17 cellular contexts compared by ENCODE assay signal in the genomic region with DNA sequence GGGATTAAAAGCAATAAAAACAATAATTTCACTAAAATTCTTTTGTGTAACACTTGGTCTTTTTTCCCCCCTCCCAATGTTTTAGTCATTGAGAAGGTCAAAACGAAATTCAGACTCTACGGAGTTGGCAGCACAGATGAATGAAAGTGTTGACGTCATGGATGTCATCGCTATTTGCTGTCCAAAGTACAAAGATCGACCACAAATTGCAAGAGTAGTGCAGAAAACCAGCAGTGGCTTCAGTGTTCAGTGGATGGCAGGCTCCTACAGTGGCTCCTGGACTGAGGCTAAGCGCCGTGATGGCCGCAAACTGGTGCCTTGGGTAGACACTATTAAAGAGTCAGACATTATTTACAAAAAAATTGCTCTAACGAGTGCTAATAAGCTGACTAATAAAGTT.
A peak's percentile ranks its signal among the peaks of the same experiment; 100 is the strongest.
DNase-seq lines count a peak whose midpoint lies in the region; ATAC-seq and TF ChIP-seq lines count a peak whose summit lies in the region.
"Had no signal": no experiment of that assay in that cellular context is flagged by ENCODE, and none has a peak within 500 bp of the region (broad histone marks: within the 10 kb centered on the region; RNA-seq: fewer than 3 reads in every experiment).

No MANE protein-coding gene starts in this region.

- 97% methylated on average over 9 of the region's 9 CpGs for WGBS in mammary epithelial cell (ENCODE audit: low coverage, missing lambda C conversion rate)
- WGBS in liver, result 64% methylated on average over 9 of the region's 9 CpGs

- H2AFZ ChIP-seq in mammary epithelial cell (ENCODE audit: low read depth, low read length), result no peak overlapping the region
- H2AFZ ChIP-seq in PC-3 (ENCODE audit: low read length), result no peak overlapping the region

- H3K27ac Mint-ChIP-seq in MCF 10A (ENCODE audit: low read depth, unreplicated experiment), result no peak overlapping the region
- H3K27ac Mint-ChIP-seq in activated naive CD4-positive, alpha-beta T cell treated with anti-CD3 and anti-CD28 coated beads for 36 hours, result no peak overlapping the region
- H3K27ac Mint-ChIP-seq: CD4-positive, alpha-beta T cell; H9 had no signal

- H3K36me3 ChIP-seq in mammary epithelial cell (ENCODE audit: insufficient read depth, low read length), result peaks cover 9% of the 10 kb centered on the region
- H3K36me3 ChIP-seq in PC-3 (ENCODE audit: low read depth, low read length), result peaks cover 10% of the 10 kb centered on the region; the same call in 1 of the 2 replicates
- H3K36me3 ChIP-seq in liver (ENCODE audit: control insufficient read depth in 4 of 4, insufficient read depth in 3 of 4, low read depth in 1 of 4, low read length in 3 of 4), result peaks cover 4 to 37% (median 19%) of the 10 kb centered on the region in 4 donors

- peak in 1 of 2 donors; percentile 35 for TF ChIP-seq RAD21 in liver (IDR thresholded peaks at IDR 0.05)

- in situ Hi-C loops in mammary epithelial cell (cut with MboI; ENCODE audit: low sequenced_read_pairs in 2 of 2), result no loop called here

- H3K4me1 ChIP-seq in mammary epithelial cell (ENCODE audit: insufficient read depth, low read length) (no peaks in the 10 kb centered on the region), PC-3 (ENCODE audit: insufficient read depth, low read length) (no peaks in the 10 kb centered on the region), liver (ENCODE audit: control insufficient read depth in 4 of 4, insufficient read depth in 4 of 4, low read length in 3 of 4) (no peaks in the 10 kb centered on the region)
- H3K4me1 ChIP-seq: A549, Caco-2 had no signal

- POLR2A ChIA-PET in MCF 10A (lab: Yijun Ruan, JAX) (no interaction called here), PC-3 (lab: Charles Lee; ENCODE audit: unreplicated experiment) (interaction anchor here (0.6 kb wide), 2 partner anchors 19 to 1515 kb away, joined by 3 to 4 read pairs; no protein-coding TSS in a partner anchor)

- DNase-seq in mammary epithelial cell (no peak), MCF 10A (ENCODE audit: unreplicated experiment) (no peak), PC-3 (no peak), GM20000 (ENCODE audit: low spot score) (no peak), NCI-H2081 (lab: John Stamatoyannopoulos, UW) (no peak)
- no peak for DNase-seq in activated naive CD4-positive, alpha-beta T cell treated with anti-CD3 and anti-CD28 coated beads for 36 hours
- DNase-seq: AML-193; Caco-2; CD4-positive, alpha-beta T cell; GOT3; H9; KG1 had no signal

- no peaks in the 10 kb centered on the region for H3K27me3 Mint-ChIP-seq in MCF 10A (ENCODE audit: insufficient read depth, unreplicated experiment)
- no peaks in the 10 kb centered on the region for H3K27me3 Mint-ChIP-seq in activated naive CD4-positive, alpha-beta T cell treated with anti-CD3 and anti-CD28 coated beads for 36 hours (ENCODE audit: low read depth)
- H3K27me3 Mint-ChIP-seq: CD4-positive, alpha-beta T cell; IgD-negative memory B cell had no signal

- no peaks in the 10 kb centered on the region for H4K20me1 ChIP-seq in mammary epithelial cell (ENCODE audit: insufficient read depth, low read length)
- no peaks in the 10 kb centered on the region for H4K20me1 ChIP-seq in PC-3 (ENCODE audit: low read length)

- no peak overlapping the region for H3K27ac ChIP-seq in mammary epithelial cell (ENCODE audit: insufficient read depth, low read depth, low read length)
- H3K27ac ChIP-seq in PC-3 (ENCODE audit: low read length), result no peak overlapping the region
- H3K27ac ChIP-seq in liver (ENCODE audit: low read depth in 1 of 2, low read length in 2 of 2), result peak overlapping the region in 1 of 2 donors; percentile 10
- H3K27ac ChIP-seq: 22Rv1, A549, C4-2B had no signal

- TF ChIP-seq CTCF in mammary epithelial cell (conservative IDR thresholded peaks at IDR 0.05 in 1 of 2, IDR thresholded peaks at IDR 0.05 in 1 of 2; ENCODE audit: extremely low read depth in 1 of 2, insufficient read depth in 1 of 2, low read depth in 1 of 2, low read length in 2 of 2) (no peak), MCF 10A (IDR thresholded peaks at IDR 0.05; ENCODE audit: unreplicated experiment) (no peak), PC-3 (conservative IDR thresholded peaks at IDR 0.05; ENCODE audit: low read depth, low read length) (no peak), liver (IDR thresholded peaks at IDR 0.05; ENCODE audit: low read depth, low read length, missing input control) (no peak), GM20000 (IDR thresholded peaks at IDR 0.05; ENCODE audit: extremely low read depth, missing control alignments) (no peak)

- no peaks in the 10 kb centered on the region for H3K9me3 ChIP-seq in mammary epithelial cell (replicated peaks; ENCODE audit: insufficient read depth, low read length)
- no peaks in the 10 kb centered on the region for H3K9me3 ChIP-seq in PC-3 (ENCODE audit: low read length)
- H3K9me3 ChIP-seq in liver (ENCODE audit: control insufficient read depth in 4 of 4, low read length in 3 of 4), result no peaks in the 10 kb centered on the region
- H3K9me3 ChIP-seq: A549, Caco-2 had no signal

- H3K4me1 Mint-ChIP-seq in MCF 10A (ENCODE audit: insufficient read depth, unreplicated experiment), result no peaks in the 10 kb centered on the region
- no peaks in the 10 kb centered on the region for H3K4me1 Mint-ChIP-seq in activated naive CD4-positive, alpha-beta T cell treated with anti-CD3 and anti-CD28 coated beads for 36 hours (ENCODE audit: low read depth)
- H3K4me1 Mint-ChIP-seq: H9, IgD-negative memory B cell had no signal

- ATAC-seq in PC-3, result no peak
- ATAC-seq: A549 had no signal

- no peaks in the 10 kb centered on the region for H3F3A ChIP-seq in PC-3 (ENCODE audit: low read length, unreplicated experiment)

- H3K9me2 ChIP-seq in PC-3 (replicated peaks; ENCODE audit: low read length), result no peaks in the 10 kb centered on the region

- no peak overlapping the region for H3K9ac ChIP-seq in mammary epithelial cell (ENCODE audit: insufficient read depth, low read length)
- H3K9ac ChIP-seq in PC-3 (ENCODE audit: low read length), result no peak overlapping the region
- H3K9ac ChIP-seq in liver (ENCODE audit: low read depth in 1 of 2, low read length in 2 of 2), result no peak overlapping the region

- no peaks in the 10 kb centered on the region for H3K9me3 Mint-ChIP-seq in MCF 10A (ENCODE audit: unreplicated experiment)
- no peaks in the 10 kb centered on the region for H3K9me3 Mint-ChIP-seq in activated naive CD4-positive, alpha-beta T cell treated with anti-CD3 and anti-CD28 coated beads for 36 hours
- H3K9me3 Mint-ChIP-seq: CD4-positive, alpha-beta T cell; H9; IgD-negative memory B cell had no signal

- no peak overlapping the region for H3K4me3 ChIP-seq in mammary epithelial cell (replicated peaks in 1 of 3; ENCODE audit: insufficient read depth in 1 of 3, low read depth in 2 of 3, low read length in 3 of 3)
- no peak overlapping the region for H3K4me3 ChIP-seq in PC-3 (ENCODE audit: low read length)
- H3K4me3 ChIP-seq in liver (ENCODE audit: low read depth in 1 of 3, low read length in 3 of 3), result no peak overlapping the region
- H3K4me3 ChIP-seq: A549 had no signal

- H3K4me2 ChIP-seq in mammary epithelial cell (ENCODE audit: insufficient read depth, low read depth, low read length) (no peak overlapping the region), PC-3 (ENCODE audit: low read length) (no peak overlapping the region)
- H3K4me2 ChIP-seq: A549 had no signal

- dilution Hi-C loops in mammary epithelial cell (cut with HindIII; ENCODE audit: low sequenced_read_pairs), result no loop called here

- H3K27me3 ChIP-seq in mammary epithelial cell (ENCODE audit: insufficient read depth, low read length), result no peaks in the 10 kb centered on the region
- H3K27me3 ChIP-seq in PC-3 (ENCODE audit: low read length), result no peaks in the 10 kb centered on the region
- no peaks in the 10 kb centered on the region for H3K27me3 ChIP-seq in liver (ENCODE audit: control insufficient read depth in 4 of 4, insufficient read depth in 4 of 4, low read length in 3 of 4)

- BruUV-seq in mammary epithelial cell (replicated peaks; lab: Mats Ljungman, UMichigan) (TSS peak; percentile 68), MCF 10A (replicated peaks; lab: Mats Ljungman, UMichigan) (no TSS peak), PC-3 (replicated peaks; lab: Mats Ljungman, UMichigan) (TSS peak; percentile 13)

- H3K4me3 Mint-ChIP-seq in MCF 10A (ENCODE audit: unreplicated experiment), result no peak overlapping the region
- no peak overlapping the region for H3K4me3 Mint-ChIP-seq in activated naive CD4-positive, alpha-beta T cell treated with anti-CD3 and anti-CD28 coated beads for 36 hours
- H3K4me3 Mint-ChIP-seq: CD4-positive, alpha-beta T cell; H9; IgD-negative memory B cell had no signal

- intact Hi-C loops in mammary epithelial cell (cut with micrococcal nuclease), result no loop called here
- intact Hi-C loops in MCF 10A (cut with micrococcal nuclease), result no loop called here
- intact Hi-C loops in PC-3 (cut with micrococcal nuclease), result no loop called here
- intact Hi-C loops in activated naive CD4-positive, alpha-beta T cell treated with anti-CD3 and anti-CD28 coated beads for 36 hours (cut with micrococcal nuclease), result no loop called here

- peaks cover 77% of the 10 kb centered on the region for H3K36me3 Mint-ChIP-seq in MCF 10A (ENCODE audit: insufficient read depth, unreplicated experiment)
- H3K36me3 Mint-ChIP-seq in activated naive CD4-positive, alpha-beta T cell treated with anti-CD3 and anti-CD28 coated beads for 36 hours (ENCODE audit: low read depth), result peaks cover 13% of the 10 kb centered on the region

- H3K79me2 ChIP-seq in mammary epithelial cell (ENCODE audit: insufficient read depth, low read length) (no peaks in the 10 kb centered on the region), PC-3 (ENCODE audit: low read length) (no peaks in the 10 kb centered on the region)

- CTCF ChIA-PET in mammary epithelial cell (lab: Charles Lee; ENCODE audit: low non-redundant PET) (no interaction called here), MCF 10A (lab: Yijun Ruan, JAX) (no interaction called here), PC-3 (lab: Charles Lee) (no interaction called here)
- CTCF ChIA-PET in activated naive CD4-positive, alpha-beta T cell treated with anti-CD3 and anti-CD28 coated beads for 36 hours (lab: Charles Lee), result no interaction called here
